8 cellular contexts compared by ENCODE assay signal in the genomic region with DNA sequence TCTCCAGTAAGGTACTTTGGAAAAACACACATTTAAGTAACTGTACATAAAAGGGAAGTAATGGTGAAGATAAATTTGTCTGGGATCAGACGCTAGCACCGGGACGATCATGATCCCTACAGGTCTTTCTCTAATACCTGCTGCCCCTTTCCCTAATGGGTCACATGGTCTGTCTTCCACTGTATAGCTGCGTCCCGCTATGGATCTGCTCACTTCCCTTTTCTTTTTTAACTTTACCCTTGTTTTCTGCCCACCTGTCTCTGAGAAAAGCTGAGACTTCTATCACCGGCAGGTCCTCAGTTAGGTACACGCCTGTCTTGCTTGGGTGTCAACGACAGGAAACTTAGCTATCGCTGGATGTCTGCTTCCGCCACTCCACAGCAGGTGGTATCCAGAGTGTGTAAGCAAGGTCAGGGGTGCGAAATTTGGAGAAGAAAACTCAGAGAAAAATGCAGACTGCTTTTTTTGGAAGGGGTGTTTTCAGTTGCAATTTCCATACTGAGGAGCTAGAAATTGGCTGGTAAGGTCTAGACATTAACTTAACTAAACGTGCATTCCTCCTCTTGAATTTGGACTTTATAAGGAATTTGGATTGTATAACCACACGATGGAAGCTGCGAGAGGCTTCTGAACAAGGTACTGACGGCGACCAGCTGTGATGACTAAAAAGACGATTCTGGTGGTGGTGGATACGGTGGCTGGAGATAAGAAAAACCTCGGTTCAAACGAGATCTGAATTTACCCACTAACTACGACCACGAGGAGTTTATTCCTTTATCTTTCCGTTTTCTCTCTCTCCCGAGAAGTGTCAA. TPM values are rescaled to one million over a fixed set of nuclear protein-coding genes. Genes with fewer than 3 reads are reported as not detected.
DNase-seq lines count a peak whose midpoint lies in the region; ATAC-seq lines count a peak whose summit lies in the region.

No MANE protein-coding gene starts in this region.

- H3K27me3 Mint-ChIP-seq in CD4-positive, CD25-positive, alpha-beta regulatory T cell: no peaks in the 10 kb centered on the region
- no peaks in the 10 kb centered on the region for H3K27me3 Mint-ChIP-seq in activated naive CD4-positive, alpha-beta T cell treated with anti-CD3 and anti-CD28 coated beads, Interleukin-2, amount 50 U/mL, for 24 hours

- H3K9me3 ChIP-seq in CD4-positive, CD25-positive, alpha-beta regulatory T cell (ENCODE audit: control insufficient read depth in 2 of 2, low read length in 2 of 2): no peaks in the 10 kb centered on the region

- peak overlapping the region; percentile 96 for H3K4me3 ChIP-seq in CD4-positive, CD25-positive, alpha-beta regulatory T cell (ENCODE audit: low read depth, low read length)
- peak overlapping the region; percentile 67 for H3K4me3 ChIP-seq in iPS-11a (ENCODE audit: low read depth, low read length)

- no peak for ATAC-seq in CD4-positive, CD25-positive, alpha-beta regulatory T cell (ENCODE audit: low read depth in 2 of 2)
- ATAC-seq in GM19395 (IDR thresholded peaks at IDR 0.05; ENCODE audit: unreplicated experiment): peak; percentile 22

- no peaks in the 10 kb centered on the region for H3K36me3 ChIP-seq in CD4-positive, CD25-positive, alpha-beta regulatory T cell (ENCODE audit: control insufficient read depth, insufficient read depth, low read length)

- peaks cover 14 to 24% (median 17%) of the 10 kb centered on the region in 4 donors for H3K4me1 Mint-ChIP-seq in CD4-positive, CD25-positive, alpha-beta regulatory T cell
- peaks cover 13% of the 10 kb centered on the region for H3K4me1 Mint-ChIP-seq in activated naive CD4-positive, alpha-beta T cell treated with anti-CD3 and anti-CD28 coated beads, Interleukin-2, amount 50 U/mL, for 24 hours

- H3K4me3 Mint-ChIP-seq in CD4-positive, CD25-positive, alpha-beta regulatory T cell: peak overlapping the region in 3 of 4 donors; percentile 94 to 96 (median 95)
- peak overlapping the region; percentile 97 for H3K4me3 Mint-ChIP-seq in activated naive CD4-positive, alpha-beta T cell treated with anti-CD3 and anti-CD28 coated beads, Interleukin-2, amount 50 U/mL, for 24 hours

- peaks cover 7% of the 10 kb centered on the region for H3K36me3 Mint-ChIP-seq in CD4-positive, CD25-positive, alpha-beta regulatory T cell
- peaks cover 4% of the 10 kb centered on the region for H3K36me3 Mint-ChIP-seq in activated naive CD4-positive, alpha-beta T cell treated with anti-CD3 and anti-CD28 coated beads, Interleukin-2, amount 50 U/mL, for 24 hours

- H3K27ac ChIP-seq in CD4-positive, CD25-positive, alpha-beta regulatory T cell (ENCODE audit: insufficient read depth, low read length, poor library complexity, severe bottlenecking): peak overlapping the region; percentile 98

- H3K27ac Mint-ChIP-seq in CD4-positive, CD25-positive, alpha-beta regulatory T cell: peak overlapping the region; percentile 97 to 99 (median 97)
- H3K27ac Mint-ChIP-seq in activated naive CD4-positive, alpha-beta T cell treated with anti-CD3 and anti-CD28 coated beads, Interleukin-2, amount 50 U/mL, for 24 hours: peak overlapping the region; percentile 99

- H3K9me3 Mint-ChIP-seq in CD4-positive, CD25-positive, alpha-beta regulatory T cell: peaks cover 0 to 1% (median 0%) of the 10 kb centered on the region in 7 donors
- no peaks in the 10 kb centered on the region for H3K9me3 Mint-ChIP-seq in activated naive CD4-positive, alpha-beta T cell treated with anti-CD3 and anti-CD28 coated beads, Interleukin-2, amount 50 U/mL, for 24 hours

- DNase-seq in CD4-positive, CD25-positive, alpha-beta regulatory T cell: peak in 2 of 3 donors; percentile 34 to 74
- DNase-seq in NAMALWA (ENCODE audit: low spot score) (peak; percentile 71), AG20443 (ENCODE audit: low spot score) (no peak), SW 1271 (lab: John Stamatoyannopoulos, UW) (no peak)
- peak; percentile 2 to 6 for DNase-seq in stimulated activated CD4-positive, alpha-beta T cell treated with anti-CD3 and anti-CD28 coated beads, Interleukin-4, amount 100 ng/mL, for 48 hours (ENCODE audit: low read depth in 2 of 2)

- H3K27me3 ChIP-seq in CD4-positive, CD25-positive, alpha-beta regulatory T cell (ENCODE audit: control insufficient read depth, insufficient read depth, low read length): no peaks in the 10 kb centered on the region

- H3K4me1 ChIP-seq in CD4-positive, CD25-positive, alpha-beta regulatory T cell (ENCODE audit: control insufficient read depth, insufficient read depth, low read length, poor library complexity, severe bottlenecking): peaks cover 43% of the 10 kb centered on the region

RNA-seq across cellular contexts. Expression of a gene that starts 1.1 kb away (rescaled TPM):
- total RNA-seq in CD4-positive, CD25-positive, alpha-beta regulatory T cell: 43.2 TPM
- 10 to 100 TPM in 3 of 4 donors, 1 to 10 TPM in 1; 9.9 to 18.5 (median 13.9) TPM for polyA plus RNA-seq in CD4-positive, CD25-positive, alpha-beta regulatory T cell

Comparison
In these comparisons a context has a peak if more than half of its experiments do, and no peak if none do; other contexts are left out.
1. DNase-seq: peak in CD4-positive, CD25-positive, alpha-beta regulatory T cell (2 of 3), NAMALWA (single experiment) and stimulated activated CD4-positive, alpha-beta T cell treated with anti-CD3 and anti-CD28 coated beads, Interleukin-4, amount 100 ng/mL, for 48 hours (2 of 2); none in AG20443 (single experiment) and SW 1271 (0 of 2).